ENCODE assay signal across 10 cellular contexts in genomic region chr16:13767215-13767614, GRCh38.
DNase-seq lines count a peak whose midpoint lies in the region; ATAC-seq and TF ChIP-seq lines count a peak whose summit lies in the region.
"Had no signal": no experiment of that assay in that cellular context is flagged by ENCODE, and none has a peak within 500 bp of the region (broad histone marks: within the 10 kb centered on the region; RNA-seq: fewer than 3 reads in every experiment).

No MANE protein-coding gene starts in this region.

- H3K36me3 ChIP-seq in heart left ventricle = no peaks in the 10 kb centered on the region
- no peaks in the 10 kb centered on the region for H3K36me3 ChIP-seq in right atrium auricular region
- no peaks in the 10 kb centered on the region for H3K36me3 ChIP-seq in adrenal gland (replicated peaks in 1 of 2)
- no peaks in the 10 kb centered on the region for H3K36me3 ChIP-seq in thoracic aorta
- H3K36me3 ChIP-seq in gastrocnemius medialis = no peaks in the 10 kb centered on the region

- H3K9me3 ChIP-seq in heart left ventricle = no peaks in the 10 kb centered on the region
- no peaks in the 10 kb centered on the region for H3K9me3 ChIP-seq in right atrium auricular region
- H3K9me3 ChIP-seq in adrenal gland (replicated peaks in 1 of 3) = no peaks in the 10 kb centered on the region
- H3K9me3 ChIP-seq in thoracic aorta = no peaks in the 10 kb centered on the region
- H3K9me3 ChIP-seq in gastrocnemius medialis = no peaks in the 10 kb centered on the region

- TF ChIP-seq CTCF in heart left ventricle (IDR thresholded peaks at IDR 0.05) (peak in 8 of 12 donors; percentile 6 to 44 (median 27)), right atrium auricular region (IDR thresholded peaks at IDR 0.05) (no peak), adrenal gland (IDR thresholded peaks at IDR 0.05) (peak in 5 of 6 experiments; percentile 9 to 51 (median 26)), thoracic aorta (IDR thresholded peaks at IDR 0.05) (peak; percentile 36), gastrocnemius medialis (IDR thresholded peaks at IDR 0.05 in 4 of 5, conservative IDR thresholded peaks at IDR 0.05 in 1 of 5) (no peak)

- ATAC-seq in heart left ventricle = no peak
- ATAC-seq in thoracic aorta (ENCODE audit: insufficient number of reproducible peaks, low FRiP score, low read depth) = no peak
- ATAC-seq in gastrocnemius medialis = no peak
- ATAC-seq: esophagus mucosa had no signal

- H3K4me3 ChIP-seq in heart left ventricle (no peak overlapping the region), right atrium auricular region (no peak overlapping the region), adrenal gland (no peak overlapping the region), thoracic aorta (no peak overlapping the region), gastrocnemius medialis (no peak overlapping the region)

- H3K27ac ChIP-seq in heart left ventricle (no peak overlapping the region), right atrium auricular region (no peak overlapping the region), adrenal gland (no peak overlapping the region), thoracic aorta (no peak overlapping the region), gastrocnemius medialis (no peak overlapping the region)

- TF ChIP-seq POLR2A in heart left ventricle (IDR thresholded peaks at IDR 0.05) (no peak), adrenal gland (IDR thresholded peaks at IDR 0.05) (no peak), gastrocnemius medialis (IDR thresholded peaks at IDR 0.05) (no peak)

- H3K27me3 ChIP-seq in heart left ventricle (no peaks in the 10 kb centered on the region), right atrium auricular region (no peaks in the 10 kb centered on the region), adrenal gland (no peaks in the 10 kb centered on the region), thoracic aorta (replicated peaks; ENCODE audit: insufficient read depth) (no peaks in the 10 kb centered on the region), gastrocnemius medialis (no peaks in the 10 kb centered on the region)

- DNase-seq in heart left ventricle (no peak), right atrium auricular region (ENCODE audit: low spot score) (no peak), adrenal gland (no peak), kidney glomerular epithelial cell (lab: John Stamatoyannopoulos, UW) (peak; percentile 32), thoracic aorta (ENCODE audit: low spot score) (no peak), OCI-M1 (lab: John Stamatoyannopoulos, UW) (no peak), gastrocnemius medialis (no peak)
- no peak for DNase-seq in activated CD4-positive, alpha-beta T cell treated with anti-CD3 and anti-CD28 coated beads for 1 hour
- DNase-seq: EL had no signal

- WGBS in heart left ventricle, 4 donors = 48 to 64% (median 57%) methylated on average over 7 of the region's 7 CpGs
- 33 to 47% (median 41%) methylated on average over 7 of the region's 7 CpGs for WGBS in adrenal gland, 4 donors

- H3K4me1 ChIP-seq in heart left ventricle = no peaks in the 10 kb centered on the region
- H3K4me1 ChIP-seq in right atrium auricular region = no peaks in the 10 kb centered on the region
- no peaks in the 10 kb centered on the region for H3K4me1 ChIP-seq in adrenal gland (replicated peaks in 1 of 2)
- H3K4me1 ChIP-seq in thoracic aorta (ENCODE audit: control insufficient read depth in 1 of 2, low read depth in 2 of 2) = peaks cover 0 to 2% of the 10 kb centered on the region in 2 donors
- H3K4me1 ChIP-seq in gastrocnemius medialis = no peaks in the 10 kb centered on the region

- intact Hi-C loops in heart left ventricle (cut with DNase I) (no loop called here), adrenal gland (cut with DNase I) (no loop called here), gastrocnemius medialis (cut with DNase I; ENCODE audit: low total_unique reads) (no loop called here)

- in situ Hi-C loops in gastrocnemius medialis (cut with MboI; ENCODE audit: low sequenced_read_pairs in 4 of 4) = no loop called here

Comparison
In these comparisons a context has a peak if more than half of its experiments do, and no peak if none do; other contexts are left out.
1. CTCF ChIP-seq: peak in heart left ventricle (8 of 12), adrenal gland (5 of 6) and thoracic aorta (single experiment); none in right atrium auricular region (0 of 2) and gastrocnemius medialis (0 of 5).